20 cellular contexts compared by ENCODE assay signal in genomic region chr3:194505791-194506415, GRCh38.
"Had no signal": no experiment of that assay in that cellular context is flagged by ENCODE, and none has a peak within 500 bp of the region (broad histone marks: within the 10 kb centered on the region; RNA-seq: fewer than 3 reads in every experiment).

No MANE protein-coding gene starts in this region.

- H3K9me3 Mint-ChIP-seq: activated T-cell treated with anti-CD3 and anti-CD28 coated beads, Interleukin-2, amount 50 U/mL, for 72 hours; nephron; stimulated activated memory B cell treated with anti-CD40 and anti-IgM and Interleukin-4, amounts not matched to agents 10 μg/mL and 1 μg/mL and 100 μg/mL, for 72 hours had no signal

- H3K36me3 ChIP-seq: breast epithelium, lower lobe of right lung, tibial nerve, WERI-Rb-1 had no signal

- H3K4me3 ChIP-seq: breast epithelium, lower lobe of right lung, tibial nerve had no signal

- H3K27ac ChIP-seq: breast epithelium, lower lobe of right lung, WERI-Rb-1 had no signal

- H3K4me3 Mint-ChIP-seq: activated T-cell treated with anti-CD3 and anti-CD28 coated beads, Interleukin-2, amount 50 U/mL, for 72 hours; nephron; stimulated activated memory B cell treated with anti-CD40 and anti-IgM and Interleukin-4, amounts not matched to agents 10 μg/mL and 1 μg/mL and 100 μg/mL, for 72 hours had no signal

- H3K27me3 Mint-ChIP-seq: progenitor cell of endocrine pancreas; stimulated activated memory B cell treated with anti-CD40 and anti-IgM and Interleukin-4, amounts not matched to agents 10 μg/mL and 1 μg/mL and 100 μg/mL, for 72 hours had no signal

- DNase-seq: activated CD4-positive, alpha-beta T cell treated with anti-CD3 and anti-CD28 coated beads for 1 hour; activated CD8-positive, alpha-beta memory T cell treated with anti-CD3 and anti-CD28 coated beads for 24 hours; activated effector memory CD4-positive, alpha-beta T cell treated with anti-CD3 and anti-CD28 coated beads, Interleukin-2, amount 50 U/mL, for 16 hours; activated naive CD4-positive, alpha-beta T cell treated with anti-CD3 and anti-CD28 coated beads, Interleukin-2, amount 50 U/mL, for 16 hours; activated T-cell treated with anti-CD3 and anti-CD28 coated beads, Interleukin-2, amount 50 U/mL, for 72 hours; aorta; cortex of kidney; erythroblast; lower lobe of right lung; nucleus accumbens; small intestine; stimulated activated CD4-positive, alpha-beta T cell treated with anti-CD3 and anti-CD28 coated beads, Interleukin-4, amount 100 ng/mL, for 24 hours; WERI-Rb-1 had no signal

- H3K27me3 ChIP-seq: breast epithelium, tibial nerve had no signal

- H3K9me3 ChIP-seq: breast epithelium, lower lobe of right lung, tibial nerve had no signal

- H3K4me1 ChIP-seq: breast epithelium had no signal

- FAIRE-seq: endometrium, small intestine, urothelium cell line had no signal

- H3K27ac Mint-ChIP-seq: activated T-cell treated with anti-CD3 and anti-CD28 coated beads, Interleukin-2, amount 50 U/mL, for 72 hours; progenitor cell of endocrine pancreas; stimulated activated memory B cell treated with anti-CD40 and anti-IgM and Interleukin-4, amounts not matched to agents 10 μg/mL and 1 μg/mL and 100 μg/mL, for 72 hours had no signal

- H3K36me3 Mint-ChIP-seq: stimulated activated memory B cell treated with anti-CD40 and anti-IgM and Interleukin-4, amounts not matched to agents 10 μg/mL and 1 μg/mL and 100 μg/mL, for 72 hours had no signal

- ATAC-seq: activated T-cell treated with anti-CD3 and anti-CD28 coated beads, Interleukin-2, amount 50 U/mL, for 72 hours; lower lobe of right lung; stimulated activated memory B cell treated with anti-CD40 and anti-IgM and Interleukin-4, amounts not matched to agents 10 μg/mL and 1 μg/mL and 100 μg/mL, for 72 hours had no signal

- H3K4me1 Mint-ChIP-seq: nephron; stimulated activated memory B cell treated with anti-CD40 and anti-IgM and Interleukin-4, amounts not matched to agents 10 μg/mL and 1 μg/mL and 100 μg/mL, for 72 hours had no signal
